26 cellular contexts compared by ENCODE assay signal in the genomic region with DNA sequence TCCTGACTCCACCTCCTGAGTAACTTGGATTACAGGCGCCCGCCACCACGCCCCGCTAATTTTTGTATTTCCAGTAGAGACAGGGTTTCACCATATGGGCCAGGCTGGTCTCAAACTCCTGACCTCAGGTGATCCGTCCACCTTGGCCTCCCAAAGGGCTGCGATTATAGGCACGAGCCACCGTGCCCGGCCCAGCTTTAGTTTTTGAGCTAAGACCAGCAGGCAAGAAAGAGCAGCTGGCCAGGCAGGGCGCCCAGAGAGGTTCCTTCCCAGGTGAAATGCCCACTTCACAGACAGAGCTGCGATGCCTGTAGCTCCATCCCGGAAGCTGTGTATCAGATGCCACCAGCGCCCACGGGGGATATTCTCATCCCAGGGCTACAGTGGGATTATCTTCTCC. TPM values are rescaled to one million over a fixed set of nuclear protein-coding genes. Genes with fewer than 3 reads are reported as not detected.
"Had no signal": no experiment of that assay in that cellular context is flagged by ENCODE, and none has a peak within 500 bp of the region (broad histone marks: within the 10 kb centered on the region; RNA-seq: fewer than 3 reads in every experiment).

No MANE protein-coding gene starts in this region.

- H3K4me3 Mint-ChIP-seq: activated CD4-positive, alpha-beta T cell treated with anti-CD3 and anti-CD28 coated beads for 36 hours; activated naive CD8-positive, alpha-beta T cell; activated T-cell treated with anti-CD3 and anti-CD28 coated beads, Interleukin-2, amount 50 U/mL, for 72 hours had no signal

- H3K27ac Mint-ChIP-seq: activated CD4-positive, alpha-beta T cell treated with anti-CD3 and anti-CD28 coated beads for 36 hours; activated naive CD8-positive, alpha-beta T cell; activated T-cell treated with anti-CD3 and anti-CD28 coated beads, Interleukin-2, amount 50 U/mL, for 72 hours had no signal

- ATAC-seq: activated CD4-positive, alpha-beta T cell treated with anti-CD3 and anti-CD28 coated beads for 36 hours; activated T-cell treated with anti-CD3 and anti-CD28 coated beads, Interleukin-2, amount 50 U/mL, for 72 hours; esophagus mucosa; left lobe of liver; pancreas had no signal

- H3K4me1 Mint-ChIP-seq: activated CD4-positive, alpha-beta T cell treated with anti-CD3 and anti-CD28 coated beads for 36 hours had no signal

- H3K9me3 ChIP-seq: pancreas, psoas muscle, transverse colon had no signal

- H3K36me3 Mint-ChIP-seq: activated naive CD8-positive, alpha-beta T cell; brain had no signal

- DNase-seq: activated CD4-positive, alpha-beta T cell treated with anti-CD3 and anti-CD28 coated beads for 36 hours; activated CD4-positive, alpha-beta T cell treated with anti-CD3 and anti-CD28 coated beads, Interleukin-2, amount 50 U/mL, for 4 hours; activated CD4-positive, CD25-positive, alpha-beta regulatory T cell; activated naive CD4-positive, alpha-beta T cell treated with Interleukin-2 at 50 U/mL for 16 hours; activated T-cell treated with anti-CD3 and anti-CD28 coated beads for 4 hours; activated T-cell treated with anti-CD3 and anti-CD28 coated beads, Interleukin-2, amount 50 U/mL, for 72 hours; cortex of kidney; kidney glomerular epithelial cell; mesendoderm; nephron progenitor cell; psoas muscle; stimulated activated naive CD4-positive, alpha-beta T cell treated with Interleukin-2 at 50 U/mL for 16 hours; transverse colon had no signal

- H3K36me3 ChIP-seq: ascending aorta, cardiac muscle cell, pancreas, transverse colon had no signal

- H3K9me3 Mint-ChIP-seq: activated T-cell treated with anti-CD3 and anti-CD28 coated beads, Interleukin-2, amount 50 U/mL, for 72 hours had no signal

- H3K27me3 ChIP-seq: ascending aorta, cardiac muscle cell, pancreas had no signal

- H3K27ac ChIP-seq: ascending aorta, cardiac muscle cell, pancreas, psoas muscle, transverse colon had no signal

- H3K4me3 ChIP-seq: ascending aorta, cardiac muscle cell, lung, pancreas, transverse colon had no signal

- H3K4me1 ChIP-seq: ascending aorta, pancreas, transverse colon had no signal

RNA-seq across cellular contexts. Expression of gene SLC38A8, which starts 1.2 kb away (rescaled TPM):
- total RNA-seq: activated CD4-positive, alpha-beta T cell treated with anti-CD3 and anti-CD28 coated beads for 36 hours; activated T-cell treated with anti-CD3 and anti-CD28 coated beads, Interleukin-2, amount 50 U/mL, for 72 hours; ascending aorta; cardiac muscle cell; endothelial cell of umbilical vein; esophagus mucosa; left lobe of liver; lung; mononuclear cell; T-helper 1 cell treated with Interleukin-12 subunit alpha and Interleukin-12 subunit beta and Interleukin-4 antibody, amounts not matched to agents 30 ng/mL and 1 ng/mL, for 36 hours; temporal lobe; transverse colon; urinary bladder had no signal
- polyA plus RNA-seq: cardiac muscle cell, endothelial cell of umbilical vein, urinary bladder had no signal
